Comparison of ENCODE assay signal across 28 cellular contexts in genomic region chr1:60983701-60984065, GRCh38.
DNase-seq lines count a peak whose midpoint lies in the region; ATAC-seq, FAIRE-seq and TF ChIP-seq lines count a peak whose summit lies in the region.
"Had no signal": no experiment of that assay in that cellular context is flagged by ENCODE, and none has a peak within 500 bp of the region (broad histone marks: within the 10 kb centered on the region; RNA-seq: fewer than 3 reads in every experiment).

No MANE protein-coding gene starts in this region.

- TF ChIP-seq CTCF in breast epithelium (IDR thresholded peaks at IDR 0.05) (no peak), mammary epithelial cell (conservative IDR thresholded peaks at IDR 0.05 in 1 of 2, IDR thresholded peaks at IDR 0.05 in 1 of 2; ENCODE audit: extremely low read depth in 1 of 2, insufficient read depth in 1 of 2, low read depth in 1 of 2, low read length in 2 of 2) (no peak), kidney (IDR thresholded peaks at IDR 0.05; ENCODE audit: borderline replicate concordance, extremely low read depth, insufficient read depth) (no peak), transverse colon (IDR thresholded peaks at IDR 0.05) (no peak)

- TF ChIP-seq EP300 in transverse colon (IDR thresholded peaks at IDR 0.05; ENCODE audit: low read depth): no peak

- H3K4me1 ChIP-seq in breast epithelium (no peaks in the 10 kb centered on the region), mammary epithelial cell (ENCODE audit: insufficient read depth, low read length) (no peaks in the 10 kb centered on the region), kidney (ENCODE audit: control insufficient read depth in 1 of 2, insufficient read depth in 1 of 2, low read depth in 1 of 2, low read length in 2 of 2) (peaks cover 0 to 4% of the 10 kb centered on the region in 2 donors), transverse colon (peaks cover 0 to 11% (median 0%) of the 10 kb centered on the region in 4 donors)
- H3K4me1 ChIP-seq: SJSA1, vagina had no signal

- 76% methylated on average over 8 of the region's 8 CpGs for WGBS in mammary epithelial cell (ENCODE audit: low coverage, missing lambda C conversion rate)
- 69 to 94% methylated on average over 6 to 8 of the region's 8 CpGs for WGBS in transverse colon (ENCODE audit: low coverage in 1 of 2), 2 donors

- H3K79me2 ChIP-seq in mammary epithelial cell (ENCODE audit: insufficient read depth, low read length): no peaks in the 10 kb centered on the region

- ATAC-seq in sciatic nerve: peak; percentile 47
- no peak for ATAC-seq in GM21447 (IDR thresholded peaks at IDR 0.05; ENCODE audit: unreplicated experiment)
- ATAC-seq: stimulated activated memory B cell treated with anti-CD40 and anti-IgM and Interleukin-4, amounts not matched to agents 10 μg/mL and 1 μg/mL and 100 μg/mL, for 72 hours; WTC11 had no signal

- H3K4me3 ChIP-seq in breast epithelium: no peak overlapping the region
- H3K4me3 ChIP-seq in mammary epithelial cell (replicated peaks in 1 of 3; ENCODE audit: insufficient read depth in 1 of 3, low read depth in 2 of 3, low read length in 3 of 3): no peak overlapping the region
- no peak overlapping the region for H3K4me3 ChIP-seq in kidney (ENCODE audit: low read length in 2 of 2)
- no peak overlapping the region for H3K4me3 ChIP-seq in transverse colon
- H3K4me3 ChIP-seq: right lobe of liver, SJSA1, vagina had no signal

- H3K27ac ChIP-seq in breast epithelium (peak overlapping the region; percentile 68 to 89), mammary epithelial cell (ENCODE audit: insufficient read depth, low read depth, low read length) (no peak overlapping the region), kidney (ENCODE audit: low read depth in 2 of 2, low read length in 2 of 2) (peak overlapping the region; percentile 18 to 59), transverse colon (peak overlapping the region in 3 of 4 donors; percentile 40 to 63 (median 45))
- H3K27ac ChIP-seq: right lobe of liver, SJSA1, vagina had no signal

- CTCF ChIA-PET in mammary epithelial cell (lab: Charles Lee; ENCODE audit: low non-redundant PET): no interaction called here

- no peak for FAIRE-seq in kidney (lab: Jason Lieb, UNC)
- FAIRE-seq: GM12892 had no signal

- in situ Hi-C loops in mammary epithelial cell (cut with MboI; ENCODE audit: low sequenced_read_pairs in 2 of 2) (loop anchor here in 1 of 2 donors (25.0 kb wide), 1 partner anchor 604 kb away; no protein-coding TSS in a partner anchor), transverse colon (cut with MboI; ENCODE audit: low pct_ligation_motif_present in 1 of 4, low pct_unique_long_range_greater_than_20kb in 1 of 4, low sequenced_read_pairs in 3 of 4) (no loop called here)

- intact Hi-C loops in breast epithelium (cut with DNase I; ENCODE audit: low total_unique reads): loop anchor here (10.0 kb wide), 1 partner anchor 61 kb away; no protein-coding TSS in a partner anchor
- intact Hi-C loops in mammary epithelial cell (cut with micrococcal nuclease): no loop called here
- intact Hi-C loops in kidney (cut with DNase I): no loop called here
- intact Hi-C loops in sciatic nerve (cut with DNase I): loop anchor here (10.0 kb wide), 1 partner anchor 61 kb away; no protein-coding TSS in a partner anchor
- intact Hi-C loops in transverse colon (cut with DNase I; ENCODE audit: low total_unique reads): no loop called here

- TF ChIP-seq POLR2A in breast epithelium (IDR thresholded peaks at IDR 0.05) (no peak), transverse colon (IDR thresholded peaks at IDR 0.05) (no peak)

- no peak overlapping the region for H3K4me2 ChIP-seq in mammary epithelial cell (ENCODE audit: insufficient read depth, low read depth, low read length)

- H3K9ac ChIP-seq in mammary epithelial cell (ENCODE audit: insufficient read depth, low read length) (no peak overlapping the region), kidney (ENCODE audit: low read length in 2 of 2) (no peak overlapping the region)

- no TSS peak for BruUV-seq in mammary epithelial cell (replicated peaks; lab: Mats Ljungman, UMichigan)

- no peaks in the 10 kb centered on the region for H3K9me3 ChIP-seq in breast epithelium
- H3K9me3 ChIP-seq in mammary epithelial cell (replicated peaks; ENCODE audit: insufficient read depth, low read length): no peaks in the 10 kb centered on the region
- no peaks in the 10 kb centered on the region for H3K9me3 ChIP-seq in kidney (ENCODE audit: control insufficient read depth in 1 of 2, low read length in 2 of 2)
- H3K9me3 ChIP-seq in transverse colon: no peaks in the 10 kb centered on the region
- H3K9me3 ChIP-seq: right lobe of liver, SJSA1, vagina had no signal

- H3K36me3 ChIP-seq in breast epithelium: no peaks in the 10 kb centered on the region
- H3K36me3 ChIP-seq in mammary epithelial cell (ENCODE audit: insufficient read depth, low read length): no peaks in the 10 kb centered on the region
- H3K36me3 ChIP-seq in kidney (ENCODE audit: control insufficient read depth in 1 of 2, insufficient read depth in 2 of 2, low read length in 2 of 2): no peaks in the 10 kb centered on the region
- no peaks in the 10 kb centered on the region for H3K36me3 ChIP-seq in transverse colon
- H3K36me3 ChIP-seq: right lobe of liver, SJSA1, vagina had no signal

- DNase-seq in breast epithelium (ENCODE audit: low spot score in 2 of 2): no peak
- DNase-seq in mammary epithelial cell: no peak
- DNase-seq in kidney: no peak
- DNase-seq in sciatic nerve (ENCODE audit: low spot score): no peak
- no peak for DNase-seq in transverse colon
- DNase-seq in T-helper 9 cell: no peak
- DNase-seq in NCI-H146 treated with DMSO at 0.1 percent for 48 hours (lab: John Stamatoyannopoulos, UW; ENCODE audit: unreplicated experiment): no peak
- DNase-seq: 8988T; activated CD4-positive, alpha-beta T cell treated with anti-CD3 and anti-CD28 coated beads, Interleukin-2, amount 50 U/mL, for 48 hours; activated gamma-delta T cell treated with Interleukin-2 at 50 U/mL for 16 hours; activated T-cell treated with anti-CD3 and anti-CD28 coated beads for 4 hours; AML-193; amniotic stem cell; CD8-positive, alpha-beta memory T cell; cerebellar nuclear complex; DMS79; effector CD4-positive, alpha-beta T cell; H7; NCI-H187 treated with DMSO at 0.1 percent for 48 hours; NCI-H345; nucleus accumbens; right lobe of liver had no signal

- dilution Hi-C loops in mammary epithelial cell (cut with HindIII; ENCODE audit: low sequenced_read_pairs): no loop called here

- no peaks in the 10 kb centered on the region for H4K20me1 ChIP-seq in mammary epithelial cell (ENCODE audit: insufficient read depth, low read length)

- no peak overlapping the region for H2AFZ ChIP-seq in mammary epithelial cell (ENCODE audit: low read depth, low read length)

- H3K27me3 ChIP-seq in breast epithelium (no peaks in the 10 kb centered on the region), mammary epithelial cell (ENCODE audit: insufficient read depth, low read length) (no peaks in the 10 kb centered on the region), transverse colon (no peaks in the 10 kb centered on the region)
- H3K27me3 ChIP-seq: right lobe of liver, SJSA1, vagina had no signal

Comparison
In these comparisons a context has a peak if more than half of its experiments do, and no peak if none do; other contexts are left out.
1. intact Hi-C loops: an anchor here in breast epithelium (10.0 kb wide) and sciatic nerve (10.0 kb wide); none called in mammary epithelial cell, kidney and transverse colon.